8 cellular contexts compared by ENCODE assay signal in genomic region chr6:111406200-111406711, GRCh38.
DNase-seq lines count a peak whose midpoint lies in the region; ATAC-seq and TF ChIP-seq lines count a peak whose summit lies in the region.

No MANE protein-coding gene starts in this region.

- ATAC-seq in GM19468 (IDR thresholded peaks at IDR 0.05; ENCODE audit: extremely low read depth, unreplicated experiment) = peak; percentile 100
- ATAC-seq in HG03460 (IDR thresholded peaks at IDR 0.05; ENCODE audit: unreplicated experiment) = peak; percentile 99
- ATAC-seq in gastroesophageal sphincter = peak; percentile 66

- H3K9me2 ChIP-seq in DOHH2 (replicated peaks; ENCODE audit: control insufficient read depth, low read length) = no peaks in the 10 kb centered on the region

- TF ChIP-seq POLR2A in gastroesophageal sphincter (IDR thresholded peaks at IDR 0.05) (no peak), vagina (IDR thresholded peaks at IDR 0.05) (no peak)

- peak overlapping the region; percentile 61 for H3K4me2 ChIP-seq in DOHH2 (ENCODE audit: low read length)

- H3K79me2 ChIP-seq in DOHH2 (ENCODE audit: control insufficient read depth, low read length) = peaks cover 5% of the 10 kb centered on the region; the same call in 1 of the 2 replicates

- H3K27ac ChIP-seq in DOHH2 (ENCODE audit: low read depth, low read length) = peak overlapping the region; percentile 53
- H3K27ac ChIP-seq in gastroesophageal sphincter = peak overlapping the region in 2 of 4 donors; percentile 2 to 30
- no peak overlapping the region for H3K27ac ChIP-seq in vagina

- TF ChIP-seq EP300 in gastroesophageal sphincter (IDR thresholded peaks at IDR 0.05) = no peak

- no peaks in the 10 kb centered on the region for H3K27me3 ChIP-seq in DOHH2 (ENCODE audit: control insufficient read depth, low read length)
- H3K27me3 ChIP-seq in gastroesophageal sphincter = no peaks in the 10 kb centered on the region
- no peaks in the 10 kb centered on the region for H3K27me3 ChIP-seq in vagina

- H3K36me3 ChIP-seq in DOHH2 (ENCODE audit: control insufficient read depth, low read length) = peaks cover 67% of the 10 kb centered on the region
- H3K36me3 ChIP-seq in gastroesophageal sphincter = peaks cover 0 to 81% of the 10 kb centered on the region in 2 donors
- H3K36me3 ChIP-seq in vagina = peaks cover 0 to 39% of the 10 kb centered on the region in 2 donors

- H3K9me3 ChIP-seq in DOHH2 (ENCODE audit: control insufficient read depth, insufficient read depth, low read length) (no peaks in the 10 kb centered on the region), gastroesophageal sphincter (no peaks in the 10 kb centered on the region), vagina (no peaks in the 10 kb centered on the region)

- no peak for DNase-seq in UCSD-AML1 (lab: John Stamatoyannopoulos, UW; ENCODE audit: unreplicated experiment)
- no peak for DNase-seq in vagina (ENCODE audit: extremely low spot score in 2 of 2)
- no peak for DNase-seq in NCI-H345 (lab: John Stamatoyannopoulos, UW)
- DNase-seq in 8988T = no peak

- peak overlapping the region; percentile 36 for H3K4me3 ChIP-seq in DOHH2 (ENCODE audit: low read length)
- no peak overlapping the region for H3K4me3 ChIP-seq in gastroesophageal sphincter
- H3K4me3 ChIP-seq in vagina = no peak overlapping the region

- H3F3A ChIP-seq in DOHH2 (ENCODE audit: control insufficient read depth, insufficient read depth) = peaks cover 10% of the 10 kb centered on the region

- H4K20me1 ChIP-seq in DOHH2 (ENCODE audit: control insufficient read depth, insufficient read depth, low read depth, low read length) = no peaks in the 10 kb centered on the region

- 83% methylated on average over 3 of the region's 3 CpGs for WGBS in gastroesophageal sphincter (ENCODE audit: low coverage in 1 of 2), 2 donors

- peaks cover 30% of the 10 kb centered on the region for H3K4me1 ChIP-seq in DOHH2 (ENCODE audit: control insufficient read depth, low read length)
- H3K4me1 ChIP-seq in gastroesophageal sphincter = peaks cover 0 to 7% (median 0%) of the 10 kb centered on the region in 3 donors
- peaks cover 4% of the 10 kb centered on the region for H3K4me1 ChIP-seq in vagina

- no peak for TF ChIP-seq CTCF in DOHH2 (IDR thresholded peaks at IDR 0.05; ENCODE audit: low read depth, low read length, poor library complexity, severe bottlenecking)
- TF ChIP-seq CTCF in gastroesophageal sphincter (IDR thresholded peaks at IDR 0.05) = no peak
- no peak for TF ChIP-seq CTCF in vagina (IDR thresholded peaks at IDR 0.05)

- intact Hi-C loops in vagina (cut with DNase I) = no loop called here
